In the genomic region with DNA sequence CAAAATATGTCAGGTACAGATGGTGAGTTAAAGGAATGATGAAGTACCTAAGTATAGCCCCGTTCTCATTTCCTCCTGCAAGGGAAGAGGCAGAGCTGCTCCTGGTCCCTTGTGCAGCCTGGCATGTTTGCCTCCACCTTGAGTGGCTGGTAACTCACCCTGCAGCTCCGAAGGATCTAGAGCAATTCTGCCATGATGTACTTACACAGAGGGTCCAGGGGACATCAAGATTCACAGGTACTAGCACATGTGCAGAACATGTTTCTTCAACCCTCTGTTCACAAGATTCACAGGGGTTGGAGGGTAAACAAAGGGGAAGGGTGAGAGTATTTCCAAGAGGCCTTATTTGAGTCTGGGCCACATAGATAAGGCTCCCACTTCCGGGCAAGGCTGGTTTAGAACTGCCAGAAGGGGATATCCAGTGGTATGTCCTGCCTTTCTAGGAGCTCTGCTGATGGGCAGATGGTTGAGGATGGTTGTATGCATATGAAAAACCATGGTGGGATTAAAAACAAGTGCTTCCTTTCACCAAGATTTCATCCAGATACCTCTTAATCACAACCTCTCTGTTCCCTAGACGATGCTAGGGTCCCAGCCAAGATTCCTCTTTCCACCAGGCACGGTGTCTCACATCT, we compare ENCODE assay signal across 1 cellular context.
TF ChIP-seq lines count a peak whose summit lies in the region.

No MANE protein-coding gene starts in this region.

TF ChIP-seq in WTC11, 78 proteins besides CTCF, POLR2A, EP300 and RAD21 (continued from another document):
- TF ChIP-seq, protein P1, sequence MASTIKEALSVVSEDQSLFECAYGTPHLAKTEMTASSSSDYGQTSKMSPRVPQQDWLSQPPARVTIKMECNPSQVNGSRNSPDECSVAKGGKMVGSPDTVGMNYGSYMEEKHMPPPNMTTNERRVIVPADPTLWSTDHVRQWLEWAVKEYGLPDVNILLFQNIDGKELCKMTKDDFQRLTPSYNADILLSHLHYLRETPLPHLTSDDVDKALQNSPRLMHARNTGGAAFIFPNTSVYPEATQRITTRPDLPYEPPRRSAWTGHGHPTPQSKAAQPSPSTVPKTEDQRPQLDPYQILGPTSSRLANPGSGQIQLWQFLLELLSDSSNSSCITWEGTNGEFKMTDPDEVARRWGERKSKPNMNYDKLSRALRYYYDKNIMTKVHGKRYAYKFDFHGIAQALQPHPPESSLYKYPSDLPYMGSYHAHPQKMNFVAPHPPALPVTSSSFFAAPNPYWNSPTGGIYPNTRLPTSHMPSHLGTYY (CRISPR knock-in tag; IDR thresholded peaks at IDR 0.05) = no peak
- TF ChIP-seq MYBL2 (CRISPR knock-in tag; IDR thresholded peaks at IDR 0.05) (no peak), ZNF138 (CRISPR knock-in tag; conservative IDR thresholded peaks at IDR 0.05) (no peak), RORB (CRISPR knock-in tag; IDR thresholded peaks at IDR 0.05) (no peak), GRHL2 (CRISPR knock-in tag; IDR thresholded peaks at IDR 0.05; ENCODE audit: insufficient replicate concordance, severe bottlenecking) (no peak), ZNF671 (CRISPR knock-in tag; IDR thresholded peaks at IDR 0.05) (no peak)
- TF ChIP-seq, protein P2, sequence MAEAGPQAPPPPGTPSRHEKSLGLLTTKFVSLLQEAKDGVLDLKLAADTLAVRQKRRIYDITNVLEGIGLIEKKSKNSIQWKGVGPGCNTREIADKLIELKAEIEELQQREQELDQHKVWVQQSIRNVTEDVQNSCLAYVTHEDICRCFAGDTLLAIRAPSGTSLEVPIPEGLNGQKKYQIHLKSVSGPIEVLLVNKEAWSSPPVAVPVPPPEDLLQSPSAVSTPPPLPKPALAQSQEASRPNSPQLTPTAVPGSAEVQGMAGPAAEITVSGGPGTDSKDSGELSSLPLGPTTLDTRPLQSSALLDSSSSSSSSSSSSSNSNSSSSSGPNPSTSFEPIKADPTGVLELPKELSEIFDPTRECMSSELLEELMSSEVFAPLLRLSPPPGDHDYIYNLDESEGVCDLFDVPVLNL (CRISPR knock-in tag; IDR thresholded peaks at IDR 0.05; ENCODE audit: borderline replicate concordance, low read depth) = no peak
- TF ChIP-seq, protein P3, sequence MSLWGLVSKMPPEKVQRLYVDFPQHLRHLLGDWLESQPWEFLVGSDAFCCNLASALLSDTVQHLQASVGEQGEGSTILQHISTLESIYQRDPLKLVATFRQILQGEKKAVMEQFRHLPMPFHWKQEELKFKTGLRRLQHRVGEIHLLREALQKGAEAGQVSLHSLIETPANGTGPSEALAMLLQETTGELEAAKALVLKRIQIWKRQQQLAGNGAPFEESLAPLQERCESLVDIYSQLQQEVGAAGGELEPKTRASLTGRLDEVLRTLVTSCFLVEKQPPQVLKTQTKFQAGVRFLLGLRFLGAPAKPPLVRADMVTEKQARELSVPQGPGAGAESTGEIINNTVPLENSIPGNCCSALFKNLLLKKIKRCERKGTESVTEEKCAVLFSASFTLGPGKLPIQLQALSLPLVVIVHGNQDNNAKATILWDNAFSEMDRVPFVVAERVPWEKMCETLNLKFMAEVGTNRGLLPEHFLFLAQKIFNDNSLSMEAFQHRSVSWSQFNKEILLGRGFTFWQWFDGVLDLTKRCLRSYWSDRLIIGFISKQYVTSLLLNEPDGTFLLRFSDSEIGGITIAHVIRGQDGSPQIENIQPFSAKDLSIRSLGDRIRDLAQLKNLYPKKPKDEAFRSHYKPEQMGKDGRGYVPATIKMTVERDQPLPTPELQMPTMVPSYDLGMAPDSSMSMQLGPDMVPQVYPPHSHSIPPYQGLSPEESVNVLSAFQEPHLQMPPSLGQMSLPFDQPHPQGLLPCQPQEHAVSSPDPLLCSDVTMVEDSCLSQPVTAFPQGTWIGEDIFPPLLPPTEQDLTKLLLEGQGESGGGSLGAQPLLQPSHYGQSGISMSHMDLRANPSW (CRISPR knock-in tag; conservative IDR thresholded peaks at IDR 0.05; ENCODE audit: low read depth) = no peak
TF ChIP-seq in WTC11: peak in this region for 0.
